ENCODE assay signal across 18 cellular contexts in the genomic region with DNA sequence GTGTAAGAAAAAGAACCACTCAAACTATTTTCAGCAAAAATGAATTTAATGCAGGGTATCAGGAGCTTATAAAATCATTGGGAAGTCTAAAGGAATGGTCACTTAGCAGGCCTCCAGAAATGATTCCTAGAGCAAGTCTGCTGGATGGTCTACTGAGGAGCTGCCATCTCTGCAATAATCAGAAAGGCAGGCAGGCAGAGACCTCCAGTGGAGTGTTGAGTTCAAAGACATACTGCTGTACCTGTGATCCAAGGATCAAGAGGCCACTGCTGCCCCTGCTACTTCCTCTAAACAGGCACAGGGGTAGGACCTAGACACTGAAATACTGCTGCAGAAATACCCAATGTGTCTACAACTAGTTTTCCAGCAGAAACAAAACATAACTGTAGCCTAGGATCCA. TPM values are rescaled to one million over a fixed set of nuclear protein-coding genes. Genes with fewer than 3 reads are reported as not detected.
DNase-seq lines count a peak whose midpoint lies in the region; ATAC-seq and TF ChIP-seq lines count a peak whose summit lies in the region.
"Had no signal": no experiment of that assay in that cellular context is flagged by ENCODE, and none has a peak within 500 bp of the region (broad histone marks: within the 10 kb centered on the region; RNA-seq: fewer than 3 reads in every experiment).

No MANE protein-coding gene starts in this region.

- ATAC-seq in WTC11 = peak; percentile 60; the same call in 1 of the 2 replicates
- ATAC-seq: gastrocnemius medialis had no signal

- H3K4me3 Mint-ChIP-seq in WTC11 = no peak overlapping the region
- no peak overlapping the region for H3K4me3 Mint-ChIP-seq in activated T-cell treated with anti-CD3 and anti-CD28 coated beads, Interleukin-2, amount 50 U/mL, for 24 hours
- H3K4me3 Mint-ChIP-seq: CD4-positive, alpha-beta T cell; neural crest cell had no signal

- H3K36me3 Mint-ChIP-seq in WTC11 = no peaks in the 10 kb centered on the region
- no peaks in the 10 kb centered on the region for H3K36me3 Mint-ChIP-seq in activated T-cell treated with anti-CD3 and anti-CD28 coated beads, Interleukin-2, amount 50 U/mL, for 24 hours (ENCODE audit: low read depth)

- no peak overlapping the region for H3K4me3 ChIP-seq in foreskin fibroblast (ENCODE audit: low read depth in 1 of 2, low read length in 2 of 2)
- H3K4me3 ChIP-seq: gastrocnemius medialis, SJSA1, smooth muscle cell, uterus had no signal

- H3K9me3 Mint-ChIP-seq in WTC11 = no peaks in the 10 kb centered on the region
- H3K9me3 Mint-ChIP-seq in activated T-cell treated with anti-CD3 and anti-CD28 coated beads, Interleukin-2, amount 50 U/mL, for 24 hours = no peaks in the 10 kb centered on the region
- H3K9me3 Mint-ChIP-seq: activated T-helper 2 cell treated with anti-CD3 and anti-CD28 coated beads, Interferon-gamma antibody, Interleukin-2, Interleukin-4, amounts not matched to agents 10 μg/mL and 5 μg/mL and 100 μg/mL, durations not matched to agents 14 hours and 24 hours and 36 hours; CD4-positive, alpha-beta T cell; neural crest cell had no signal

- no peak overlapping the region for H3K27ac Mint-ChIP-seq in WTC11
- H3K27ac Mint-ChIP-seq in activated T-cell treated with anti-CD3 and anti-CD28 coated beads, Interleukin-2, amount 50 U/mL, for 24 hours = no peak overlapping the region
- H3K27ac Mint-ChIP-seq: activated T-helper 2 cell treated with anti-CD3 and anti-CD28 coated beads, Interferon-gamma antibody, Interleukin-2, Interleukin-4, amounts not matched to agents 10 μg/mL and 5 μg/mL and 100 μg/mL, durations not matched to agents 14 hours and 24 hours and 36 hours; CD4-positive, alpha-beta T cell had no signal

- TF ChIP-seq CTCF in WTC11 (IDR thresholded peaks at IDR 0.05) (no peak), foreskin fibroblast (IDR thresholded peaks at IDR 0.05; ENCODE audit: low read depth, low read length) (peak; percentile 8)

- H3K27me3 Mint-ChIP-seq in WTC11 (ENCODE audit: low read depth) = no peaks in the 10 kb centered on the region
- H3K27me3 Mint-ChIP-seq in activated T-cell treated with anti-CD3 and anti-CD28 coated beads, Interleukin-2, amount 50 U/mL, for 24 hours = peaks cover 12% of the 10 kb centered on the region

- H3K4me1 Mint-ChIP-seq in WTC11 = 0 out of 2 replicates have a peak, but pooled peaks cover 6% of the 10 kb centered on the region
- no peaks in the 10 kb centered on the region for H3K4me1 Mint-ChIP-seq in activated T-cell treated with anti-CD3 and anti-CD28 coated beads, Interleukin-2, amount 50 U/mL, for 24 hours (ENCODE audit: low read depth)
- H3K4me1 Mint-ChIP-seq: neural crest cell had no signal

- POLR2A ChIA-PET in WTC11 (lab: Charles Lee) = no interaction called here

- DNase-seq in AG08395 (ENCODE audit: low spot score) (peak; percentile 7), HT-29 (ENCODE audit: low spot score) (peak; percentile 18), WTC11 (ENCODE audit: low spot score) (no peak), foreskin fibroblast (peak in 1 of 2 donors; percentile 48), NCI-H2029 (lab: John Stamatoyannopoulos, UW) (no peak), DMS114 treated with DMSO at 0.1 percent for 48 hours (lab: John Stamatoyannopoulos, UW; ENCODE audit: unreplicated experiment) (no peak), NCI-H526 treated with DMSO at 0.1 percent for 48 hours (lab: John Stamatoyannopoulos, UW) (no peak)
- no peak for DNase-seq in activated T-cell treated with anti-CD3 and anti-CD28 coated beads, Interleukin-2, amount 50 U/mL, for 24 hours
- DNase-seq: activated CD4-positive, CD25-positive, alpha-beta regulatory T cell treated with anti-CD3 and anti-CD28 coated beads, Interleukin-2, amount 50 U/mL, for 72 hours; CD4-positive, alpha-beta T cell; central memory CD4-positive, alpha-beta T cell; gastrocnemius medialis; NCI-H2227 treated with DMSO at 0.1 percent for 48 hours; uterus had no signal

- CTCF ChIA-PET in WTC11 (lab: Charles Lee) = interaction anchor here (1.0 to 1.3 kb wide), 2 partner anchors 393 to 397 kb away, joined by 4 read pairs; no protein-coding TSS in a partner anchor

TF ChIP-seq in WTC11, 78 proteins besides CTCF, POLR2A, EP300 and RAD21 (continues in another document):
- TF ChIP-seq FOXJ3 (CRISPR knock-in tag; IDR thresholded peaks at IDR 0.05; ENCODE audit: borderline replicate concordance) (no peak), JAZF1 (CRISPR knock-in tag; IDR thresholded peaks at IDR 0.05) (no peak), NR2C2 (CRISPR knock-in tag; IDR thresholded peaks at IDR 0.05) (no peak), ATF1 (CRISPR knock-in tag; IDR thresholded peaks at IDR 0.05) (no peak), ZNF317 (CRISPR knock-in tag; IDR thresholded peaks at IDR 0.05; ENCODE audit: borderline replicate concordance, low read depth) (no peak), TP53 (CRISPR knock-in tag; IDR thresholded peaks at IDR 0.05) (no peak), GRHL2 (CRISPR knock-in tag; IDR thresholded peaks at IDR 0.05; ENCODE audit: insufficient replicate concordance, severe bottlenecking) (no peak), MXD4 (CRISPR knock-in tag; IDR thresholded peaks at IDR 0.05; ENCODE audit: borderline replicate concordance) (no peak), ELF4 (CRISPR knock-in tag; IDR thresholded peaks at IDR 0.05; ENCODE audit: low read depth) (no peak)
- TF ChIP-seq, protein P1, sequence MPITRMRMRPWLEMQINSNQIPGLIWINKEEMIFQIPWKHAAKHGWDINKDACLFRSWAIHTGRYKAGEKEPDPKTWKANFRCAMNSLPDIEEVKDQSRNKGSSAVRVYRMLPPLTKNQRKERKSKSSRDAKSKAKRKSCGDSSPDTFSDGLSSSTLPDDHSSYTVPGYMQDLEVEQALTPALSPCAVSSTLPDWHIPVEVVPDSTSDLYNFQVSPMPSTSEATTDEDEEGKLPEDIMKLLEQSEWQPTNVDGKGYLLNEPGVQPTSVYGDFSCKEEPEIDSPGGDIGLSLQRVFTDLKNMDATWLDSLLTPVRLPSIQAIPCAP (CRISPR knock-in tag; IDR thresholded peaks at IDR 0.05) = no peak
- TF ChIP-seq, protein P2, sequence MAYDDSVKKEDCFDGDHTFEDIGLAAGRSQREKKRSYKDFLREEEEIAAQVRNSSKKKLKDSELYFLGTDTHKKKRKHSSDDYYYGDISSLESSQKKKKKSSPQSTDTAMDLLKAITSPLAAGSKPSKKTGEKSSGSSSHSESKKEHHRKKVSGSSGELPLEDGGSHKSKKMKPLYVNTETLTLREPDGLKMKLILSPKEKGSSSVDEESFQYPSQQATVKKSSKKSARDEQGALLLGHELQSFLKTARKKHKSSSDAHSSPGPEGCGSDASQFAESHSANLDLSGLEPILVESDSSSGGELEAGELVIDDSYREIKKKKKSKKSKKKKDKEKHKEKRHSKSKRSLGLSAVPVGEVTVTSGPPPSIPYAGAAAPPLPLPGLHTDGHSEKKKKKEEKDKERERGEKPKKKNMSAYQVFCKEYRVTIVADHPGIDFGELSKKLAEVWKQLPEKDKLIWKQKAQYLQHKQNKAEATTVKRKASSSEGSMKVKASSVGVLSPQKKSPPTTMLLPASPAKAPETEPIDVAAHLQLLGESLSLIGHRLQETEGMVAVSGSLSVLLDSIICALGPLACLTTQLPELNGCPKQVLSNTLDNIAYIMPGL (CRISPR knock-in tag; IDR thresholded peaks at IDR 0.05) = no peak
- TF ChIP-seq, protein P3, sequence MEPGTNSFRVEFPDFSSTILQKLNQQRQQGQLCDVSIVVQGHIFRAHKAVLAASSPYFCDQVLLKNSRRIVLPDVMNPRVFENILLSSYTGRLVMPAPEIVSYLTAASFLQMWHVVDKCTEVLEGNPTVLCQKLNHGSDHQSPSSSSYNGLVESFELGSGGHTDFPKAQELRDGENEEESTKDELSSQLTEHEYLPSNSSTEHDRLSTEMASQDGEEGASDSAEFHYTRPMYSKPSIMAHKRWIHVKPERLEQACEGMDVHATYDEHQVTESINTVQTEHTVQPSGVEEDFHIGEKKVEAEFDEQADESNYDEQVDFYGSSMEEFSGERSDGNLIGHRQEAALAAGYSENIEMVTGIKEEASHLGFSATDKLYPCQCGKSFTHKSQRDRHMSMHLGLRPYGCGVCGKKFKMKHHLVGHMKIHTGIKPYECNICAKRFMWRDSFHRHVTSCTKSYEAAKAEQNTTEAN (CRISPR knock-in tag; IDR thresholded peaks at IDR 0.05) = no peak
- TF ChIP-seq, protein P4, sequence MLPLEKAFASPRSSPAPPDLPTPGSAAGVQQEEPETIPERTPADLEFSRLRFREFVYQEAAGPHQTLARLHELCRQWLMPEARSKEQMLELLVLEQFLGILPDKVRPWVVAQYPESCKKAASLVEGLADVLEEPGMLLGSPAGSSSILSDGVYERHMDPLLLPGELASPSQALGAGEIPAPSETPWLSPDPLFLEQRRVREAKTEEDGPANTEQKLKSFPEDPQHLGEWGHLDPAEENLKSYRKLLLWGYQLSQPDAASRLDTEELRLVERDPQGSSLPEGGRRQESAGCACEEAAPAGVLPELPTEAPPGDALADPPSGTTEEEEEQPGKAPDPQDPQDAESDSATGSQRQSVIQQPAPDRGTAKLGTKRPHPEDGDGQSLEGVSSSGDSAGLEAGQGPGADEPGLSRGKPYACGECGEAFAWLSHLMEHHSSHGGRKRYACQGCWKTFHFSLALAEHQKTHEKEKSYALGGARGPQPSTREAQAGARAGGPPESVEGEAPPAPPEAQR (CRISPR knock-in tag; IDR thresholded peaks at IDR 0.05) = no peak
- TF ChIP-seq, protein P5, sequence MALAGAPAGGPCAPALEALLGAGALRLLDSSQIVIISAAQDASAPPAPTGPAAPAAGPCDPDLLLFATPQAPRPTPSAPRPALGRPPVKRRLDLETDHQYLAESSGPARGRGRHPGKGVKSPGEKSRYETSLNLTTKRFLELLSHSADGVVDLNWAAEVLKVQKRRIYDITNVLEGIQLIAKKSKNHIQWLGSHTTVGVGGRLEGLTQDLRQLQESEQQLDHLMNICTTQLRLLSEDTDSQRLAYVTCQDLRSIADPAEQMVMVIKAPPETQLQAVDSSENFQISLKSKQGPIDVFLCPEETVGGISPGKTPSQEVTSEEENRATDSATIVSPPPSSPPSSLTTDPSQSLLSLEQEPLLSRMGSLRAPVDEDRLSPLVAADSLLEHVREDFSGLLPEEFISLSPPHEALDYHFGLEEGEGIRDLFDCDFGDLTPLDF (CRISPR knock-in tag; IDR thresholded peaks at IDR 0.05) = no peak
- TF ChIP-seq, protein P6, sequence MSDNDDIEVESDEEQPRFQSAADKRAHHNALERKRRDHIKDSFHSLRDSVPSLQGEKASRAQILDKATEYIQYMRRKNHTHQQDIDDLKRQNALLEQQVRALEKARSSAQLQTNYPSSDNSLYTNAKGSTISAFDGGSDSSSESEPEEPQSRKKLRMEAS (CRISPR knock-in tag; IDR thresholded peaks at IDR 0.05) = no peak

RNA-seq across cellular contexts. Expression of a gene that starts 14.5 kb away (rescaled TPM):
- total RNA-seq in HT-29 (2014; rRNA removed; shearing (Covaris generic)) = 7.1 and 9.0 TPM in 2 replicates
- 9.9 to 11.6 TPM (median 10.7 TPM) in 3 replicates for total RNA-seq in WTC11 (2021)

Comparison
In these comparisons a context has a peak if more than half of its experiments do, and no peak if none do; other contexts are left out.
1. DNase-seq: peak in AG08395 (single experiment) and HT-29 (single experiment); none in WTC11 (single experiment), NCI-H2029 (single experiment), activated T-cell treated with anti-CD3 and anti-CD28 coated beads, Interleukin-2, amount 50 U/mL, for 24 hours (single experiment), DMS114 treated with DMSO at 0.1 percent for 48 hours (single experiment) and NCI-H526 treated with DMSO at 0.1 percent for 48 hours (single experiment).